28 cellular contexts compared by ENCODE assay signal in the genomic region with DNA sequence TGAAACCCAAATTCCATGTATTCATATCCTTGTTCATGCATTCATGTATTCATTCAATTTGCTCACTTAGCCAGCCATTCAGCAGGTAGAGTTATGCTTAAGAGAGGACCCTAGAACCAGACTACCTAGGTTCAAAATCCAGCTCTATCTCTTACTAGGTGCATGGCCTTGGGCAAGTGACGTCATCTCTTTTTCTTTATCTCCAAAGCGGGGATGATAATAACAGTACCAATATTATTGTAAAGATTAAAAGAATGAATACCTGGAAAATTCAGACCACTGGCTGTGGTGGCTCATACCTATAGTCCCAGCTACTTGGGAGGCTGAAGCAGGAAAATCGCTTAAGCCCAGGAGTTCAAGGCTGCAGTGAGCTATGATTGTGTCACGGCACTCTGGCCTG. TPM values are rescaled to one million over a fixed set of nuclear protein-coding genes. Genes with fewer than 3 reads are reported as not detected.
A peak's percentile ranks its signal among the peaks of the same experiment; 100 is the strongest.
DNase-seq lines count a peak whose midpoint lies in the region; ATAC-seq, FAIRE-seq and TF ChIP-seq lines count a peak whose summit lies in the region.
"Had no signal": no experiment of that assay in that cellular context is flagged by ENCODE, and none has a peak within 500 bp of the region (broad histone marks: within the 10 kb centered on the region; RNA-seq: fewer than 3 reads in every experiment).

No MANE protein-coding gene starts in this region.

- dilution Hi-C loops in IMR-90 (cut with HindIII; ENCODE audit: low sequenced_read_pairs, unreplicated experiment): no loop called here

- no peak for DNase-seq in IMR-90
- DNase-seq in pancreas: no peak
- DNase-seq in stimulated activated CD4-positive, alpha-beta T cell treated with anti-CD3 and anti-CD28 coated beads, Interleukin-12 subunit alpha, Interleukin-12 subunit beta, amount 100 ng/mL, for 4 hours: no peak
- DNase-seq in amygdala (lab: John Stamatoyannopoulos, UW): no peak
- DNase-seq in activated naive CD4-positive, alpha-beta T cell treated with Interleukin-2 at 50 U/mL for 16 hours: no peak
- no peak for DNase-seq in WTC11 (ENCODE audit: low spot score)
- DNase-seq: 8988T; ACHN; BE2C; C1 segment of cervical spinal cord; CD4-positive, alpha-beta memory T cell; CD4-positive, CD25-positive, alpha-beta regulatory T cell; CD8-positive, alpha-beta memory T cell; COR-L47; DMS 273 treated with DMSO at 0.1 percent for 48 hours; DMS153; DMS53; DMS79; DND-41; EL; GDM1 had no signal

- TF ChIP-seq POLR2A in IMR-90 (IDR thresholded peaks at IDR 0.05; ENCODE audit: low read depth, low read length): no peak

- no peaks in the 10 kb centered on the region for H3K9me3 Mint-ChIP-seq in dendritic cell treated with granulocyte-macrophage colony-stimulating factor and Interleukin-4, amounts not matched to agents 40 ng/mL and 50 ng/mL, for 4 days
- H3K9me3 Mint-ChIP-seq in WTC11: no peaks in the 10 kb centered on the region
- H3K9me3 Mint-ChIP-seq: CD14-positive monocyte; CD4-positive, alpha-beta memory T cell; CD4-positive, CD25-positive, alpha-beta regulatory T cell; CD8-positive, alpha-beta memory T cell had no signal

- no peak overlapping the region for H3K9ac ChIP-seq in IMR-90 (ENCODE audit: low read depth, low read length)
- H3K9ac ChIP-seq: BLaER1 had no signal

- no peak overlapping the region for H4K8ac ChIP-seq in IMR-90 (ENCODE audit: low read depth in 2 of 2, low read length in 2 of 2)

- no peak overlapping the region for H3K18ac ChIP-seq in IMR-90 (ENCODE audit: low read depth, low read length)

- H3K14ac ChIP-seq in IMR-90 (replicated peaks; ENCODE audit: low read depth, low read length): no peak overlapping the region

- H3K56ac ChIP-seq in IMR-90 (ENCODE audit: extremely low read depth, insufficient read depth, low read length): no peak overlapping the region

- H2AK5ac ChIP-seq in IMR-90 (ENCODE audit: low read depth, low read length): peak overlapping the region; percentile 50

- peaks cover 0 to 35% of the 10 kb centered on the region in 2 experiments; a peak in 2 of 4 replicates for H3K79me1 ChIP-seq in IMR-90 (ENCODE audit: low read depth in 1 of 2, low read length in 2 of 2)

- no peak for TF ChIP-seq RAD21 in IMR-90 (IDR thresholded peaks at IDR 0.05; ENCODE audit: low read length)

- H2AFZ ChIP-seq in IMR-90 (replicated peaks; ENCODE audit: low read length, poor library complexity): no peak overlapping the region

- POLR2A ChIA-PET in HEK293 (lab: Yijun Ruan, JAX) (interaction anchor here (0.8 to 1.2 kb wide), 2 partner anchors 11 to 34 kb away, joined by 3 read pairs; partner anchors contain the start of gene CLIC4), IMR-90 (lab: Charles Lee; ENCODE audit: unreplicated experiment) (no interaction called here), WTC11 (lab: Charles Lee) (no interaction called here)

- peaks cover 30% of the 10 kb centered on the region for H3K9me1 ChIP-seq in IMR-90 (ENCODE audit: insufficient read depth, low read length)

- H4K5ac ChIP-seq in IMR-90 (ENCODE audit: low read depth, low read length): no peak overlapping the region

- H3K36me3 ChIP-seq in HEK293 (ENCODE audit: control insufficient read depth in 2 of 2, insufficient read depth in 1 of 2, low read length in 2 of 2) (no peaks in the 10 kb centered on the region), IMR-90 (ENCODE audit: control insufficient read depth, insufficient read depth, low read length) (no peaks in the 10 kb centered on the region), pancreas (no peaks in the 10 kb centered on the region)
- H3K36me3 ChIP-seq: BE2C, BLaER1 had no signal

- in situ Hi-C loops in IMR-90 (cut with MboI; ENCODE audit: low sequenced_read_pairs): no loop called here

- H3K4me3 Mint-ChIP-seq in dendritic cell treated with granulocyte-macrophage colony-stimulating factor and Interleukin-4, amounts not matched to agents 40 ng/mL and 50 ng/mL, for 4 days: no peak overlapping the region
- H3K4me3 Mint-ChIP-seq in WTC11: no peak overlapping the region
- H3K4me3 Mint-ChIP-seq: CD14-positive monocyte; CD4-positive, alpha-beta memory T cell; CD4-positive, CD25-positive, alpha-beta regulatory T cell; CD8-positive, alpha-beta memory T cell had no signal

- H3K27ac Mint-ChIP-seq in dendritic cell treated with granulocyte-macrophage colony-stimulating factor and Interleukin-4, amounts not matched to agents 40 ng/mL and 50 ng/mL, for 4 days: peak overlapping the region; percentile 92
- no peak overlapping the region for H3K27ac Mint-ChIP-seq in WTC11
- H3K27ac Mint-ChIP-seq: CD4-positive, alpha-beta memory T cell; CD4-positive, CD25-positive, alpha-beta regulatory T cell; CD8-positive, alpha-beta memory T cell had no signal

- H3K4me1 ChIP-seq in HEK293 (ENCODE audit: control insufficient read depth, insufficient read depth, low read length) (no peaks in the 10 kb centered on the region), IMR-90 (ENCODE audit: control insufficient read depth, insufficient read depth, low read length) (peaks cover 21% of the 10 kb centered on the region), pancreas (peaks cover 0 to 3% (median 0%) of the 10 kb centered on the region in 3 donors)
- H3K4me1 ChIP-seq: BE2C had no signal

- H3K4me3 ChIP-seq in HEK293 (ENCODE audit: low read depth, low read length): no peak overlapping the region
- no peak overlapping the region for H3K4me3 ChIP-seq in IMR-90 (ENCODE audit: insufficient read depth, low read depth, low read length)
- H3K4me3 ChIP-seq in pancreas: no peak overlapping the region
- H3K4me3 ChIP-seq: BLaER1 had no signal

- H4K91ac ChIP-seq in IMR-90 (ENCODE audit: insufficient read depth, low read depth, low read length): peak overlapping the region; percentile 42; the same call in 1 of the 2 replicates

- H2BK15ac ChIP-seq in IMR-90 (ENCODE audit: low read depth, low read length): peak overlapping the region; percentile 20; the same call in 2 of the 3 replicates

- H2BK20ac ChIP-seq in IMR-90 (ENCODE audit: low read depth, low read length): 0 out of 2 replicates have a peak overlapping the region, but pooled peaks have one; percentile 26

- no CpG with 5 or more reads among the region's 4 CpGs for WGBS in IMR-90 (ENCODE audit: extremely low coverage in 2 of 2, insufficient read length in 1 of 2), 2 experiments
- 39 to 54% methylated on average over 4 of the region's 4 CpGs for WGBS in pancreas, 2 donors

- H3K36me3 Mint-ChIP-seq in dendritic cell treated with granulocyte-macrophage colony-stimulating factor and Interleukin-4, amounts not matched to agents 40 ng/mL and 50 ng/mL, for 4 days (ENCODE audit: low read depth): no peaks in the 10 kb centered on the region
- H3K36me3 Mint-ChIP-seq in WTC11: no peaks in the 10 kb centered on the region
- H3K36me3 Mint-ChIP-seq: CD14-positive monocyte; CD4-positive, alpha-beta memory T cell; CD4-positive, CD25-positive, alpha-beta regulatory T cell; CD8-positive, alpha-beta memory T cell had no signal

- BruUV-seq in IMR-90 (replicated peaks; lab: Mats Ljungman, UMichigan): no TSS peak

- H3K23ac ChIP-seq in IMR-90 (ENCODE audit: low read depth, low read length): no peak overlapping the region

- intact Hi-C loops in IMR-90 (cut with micrococcal nuclease) (no loop called here), pancreas (cut with DNase I) (no loop called here)
- intact Hi-C loops in dendritic cell treated with granulocyte-macrophage colony-stimulating factor and Interleukin-4, amounts not matched to agents 40 ng/mL and 50 ng/mL, for 4 days (cut with micrococcal nuclease): no loop called here

- no peaks in the 10 kb centered on the region for H3K9me3 ChIP-seq in HEK293 (ENCODE audit: control insufficient read depth, insufficient read depth, low read depth, low read length)
- no peaks in the 10 kb centered on the region for H3K9me3 ChIP-seq in IMR-90 (ENCODE audit: control insufficient read depth, insufficient read depth, low read length)
- no peaks in the 10 kb centered on the region for H3K9me3 ChIP-seq in pancreas
- H3K9me3 ChIP-seq: BE2C, BLaER1 had no signal

- CTCF ChIA-PET in HEK293 (lab: Yijun Ruan, JAX): interaction anchor here (1.2 kb wide), 1 partner anchor 34 kb away, joined by 7 read pairs; the partner anchor contains the start of gene CLIC4
- CTCF ChIA-PET in IMR-90 (lab: Yijun Ruan, JAX): no interaction called here
- CTCF ChIA-PET in WTC11 (lab: Charles Lee): interaction anchor here (0.7 kb wide), 2 partner anchors 21 to 662 kb away, joined by 3 read pairs; no protein-coding TSS in a partner anchor

- ATAC-seq in IMR-90 (ENCODE audit: low read depth): no peak
- ATAC-seq in pancreas: peak in 3 of 4 donors; percentile 26 to 57 (median 40)
- ATAC-seq in WTC11: no peak

- H3K27me3 ChIP-seq in IMR-90 (ENCODE audit: control insufficient read depth, insufficient read depth, low read length) (no peaks in the 10 kb centered on the region), pancreas (no peaks in the 10 kb centered on the region)
- H3K27me3 ChIP-seq: BE2C, BLaER1 had no signal

- TF ChIP-seq CTCF in HEK293 (tag by site-specific recombination; IDR thresholded peaks at IDR 0.05) (no peak), IMR-90 (conservative IDR thresholded peaks at IDR 0.05; ENCODE audit: low read depth, low read length) (no peak), pancreas (IDR thresholded peaks at IDR 0.05) (no peak), WTC11 (IDR thresholded peaks at IDR 0.05) (no peak)

- H3K4me1 Mint-ChIP-seq in dendritic cell treated with granulocyte-macrophage colony-stimulating factor and Interleukin-4, amounts not matched to agents 40 ng/mL and 50 ng/mL, for 4 days (ENCODE audit: low read depth): peaks cover 59% of the 10 kb centered on the region
- no peaks in the 10 kb centered on the region for H3K4me1 Mint-ChIP-seq in WTC11

- H4K20me1 ChIP-seq in IMR-90 (ENCODE audit: insufficient read depth, low read length): no peaks in the 10 kb centered on the region
- H4K20me1 ChIP-seq: BLaER1 had no signal

- H2AK9ac ChIP-seq in IMR-90 (replicated peaks; ENCODE audit: low read depth, low read length, poor library complexity): no peak overlapping the region

- H3K4ac ChIP-seq in IMR-90 (ENCODE audit: low read depth, low read length): no peak overlapping the region; the same call in none of the 2 replicates

- no peak for FAIRE-seq in pancreas (lab: Jason Lieb, UNC)
- FAIRE-seq: A204.1, GM12891, GM19239 had no signal

- H3K27ac ChIP-seq in HEK293 (ENCODE audit: extremely low read depth, low read depth, low read length): no peak overlapping the region
- H3K27ac ChIP-seq in IMR-90 (ENCODE audit: insufficient read depth, low read length): no peak overlapping the region
- H3K27ac ChIP-seq in pancreas: no peak overlapping the region
- H3K27ac ChIP-seq: BLaER1 had no signal

- no peak overlapping the region for H2BK5ac ChIP-seq in IMR-90 (ENCODE audit: low read depth, low read length, poor library complexity, severe bottlenecking)

- H2BK120ac ChIP-seq in IMR-90 (ENCODE audit: low read depth, low read length): peak overlapping the region; percentile 34; the same call in 1 of the 2 replicates

- H3K4me2 ChIP-seq in IMR-90 (ENCODE audit: low read depth, low read length): no peak overlapping the region
- H3K4me2 ChIP-seq: BLaER1 had no signal

- no peaks in the 10 kb centered on the region for H3K27me3 Mint-ChIP-seq in dendritic cell treated with granulocyte-macrophage colony-stimulating factor and Interleukin-4, amounts not matched to agents 40 ng/mL and 50 ng/mL, for 4 days
- H3K27me3 Mint-ChIP-seq in WTC11 (ENCODE audit: low read depth): no peaks in the 10 kb centered on the region; the same call in 1 of the 2 replicates
- H3K27me3 Mint-ChIP-seq: CD4-positive, alpha-beta memory T cell; CD4-positive, CD25-positive, alpha-beta regulatory T cell had no signal

RNA-seq across cellular contexts. Expression of gene CLIC4, which starts 33.9 kb away (rescaled TPM):
- total RNA-seq in IMR-90 (2012; rRNA removed) (392 and 524 TPM in 2 replicates), pancreas (10 to 100 TPM; 16.8 to 86.7 (median 35.6) TPM), WTC11 (2021) (248 to 262 TPM (median 260 TPM) in 3 replicates)
- polyA plus RNA-seq in IMR-90 (2012; rRNA removed) (194 and 242 TPM in 2 replicates), pancreas (10 to 100 TPM; 12.0 to 16.1 TPM)
- 181 and 264 TPM in 2 replicates for polyA plus RNA-seq in IMR-90 (2012; cell fraction: cytosol; rRNA removed)
- 149 and 183 TPM in 2 replicates for polyA plus RNA-seq in IMR-90 (2012; cell fraction: nucleus; rRNA removed; ENCODE audit: low replicate concordance)

Comparison
In these comparisons a context has a peak if more than half of its experiments do, and no peak if none do; other contexts are left out.
1. ATAC-seq: peak in pancreas (3 of 4); none in IMR-90 (single experiment) and WTC11 (single experiment).
2. Of the 8 proteins assayed by ChIP-seq in both HEK293 and WTC11: peak only in HEK293: ATF2; only in WTC11: none; in both: none; in neither: 7.